ENCODE assay signal across 8 cellular contexts in the genomic region with DNA sequence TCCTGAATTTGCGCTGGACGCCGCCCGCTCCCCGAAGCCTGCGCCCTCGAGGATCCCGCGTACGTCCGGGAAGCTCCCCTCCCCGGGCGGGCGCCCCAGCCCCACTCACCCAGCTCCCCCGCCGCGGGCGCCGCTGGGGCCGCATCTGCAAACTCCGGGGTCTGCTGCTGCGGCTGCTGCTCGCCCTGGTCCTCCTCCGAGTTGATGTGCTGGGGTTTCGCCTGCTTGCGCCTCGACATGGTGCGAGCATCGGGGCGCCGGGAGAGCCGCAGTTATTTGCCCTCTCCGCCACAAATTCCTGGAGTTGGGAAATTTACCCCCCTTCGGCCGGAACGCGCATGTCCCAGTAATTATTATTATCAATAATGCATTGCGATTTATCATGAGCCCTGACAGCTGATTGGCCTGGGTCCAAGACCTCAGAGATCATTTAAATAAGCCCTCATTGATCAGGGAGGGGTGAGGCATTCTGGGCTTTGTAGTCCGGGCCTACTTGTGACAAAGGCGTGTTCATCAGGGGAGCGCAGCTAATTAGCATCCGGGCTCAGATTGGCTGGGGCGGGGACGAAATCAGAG. TPM values are rescaled to one million over a fixed set of nuclear protein-coding genes. Genes with fewer than 3 reads are reported as not detected.
DNase-seq lines count a peak whose midpoint lies in the region; ATAC-seq and TF ChIP-seq lines count a peak whose summit lies in the region.
"Had no signal": no experiment of that assay in that cellular context is flagged by ENCODE, and none has a peak within 500 bp of the region (broad histone marks: within the 10 kb centered on the region; RNA-seq: fewer than 3 reads in every experiment).

A gene (minus strand): TSS at position 352 of the 576 bp plus-strand sequence. CDS start 113 bp downstream, at position 239.

- peak within 1 kb of the TSS; percentile 45 for H3K4me3 ChIP-seq in suprapubic skin
- H3K4me3 ChIP-seq in WERI-Rb-1 (ENCODE audit: low read depth, low read length) = no peak within 1 kb of the TSS

- H3K27me3 ChIP-seq in suprapubic skin = peaks cover 42% of the 10 kb centered on the region
- H3K27me3 ChIP-seq in WERI-Rb-1 (ENCODE audit: insufficient read depth, low read depth, severe bottlenecking) = no peaks in the 10 kb centered on the region

- peaks cover 50% of the 10 kb centered on the region for H3K27me3 Mint-ChIP-seq in brain

- no peak for TF ChIP-seq POLR2A in suprapubic skin (IDR thresholded peaks at IDR 0.05)

- no peaks in the 10 kb centered on the region for H3K9me3 ChIP-seq in suprapubic skin
- no peaks in the 10 kb centered on the region for H3K9me3 ChIP-seq in WERI-Rb-1 (ENCODE audit: severe bottlenecking)

- H3K27ac ChIP-seq in suprapubic skin = no peak within 1 kb of the TSS
- no peak within 1 kb of the TSS for H3K27ac ChIP-seq in WERI-Rb-1

- TF ChIP-seq CTCF in brain (conservative IDR thresholded peaks at IDR 0.05) (no peak), suprapubic skin (IDR thresholded peaks at IDR 0.05) (no peak), WERI-Rb-1 (IDR thresholded peaks at IDR 0.05; ENCODE audit: low read depth, low read length) (no peak)

- no peaks in the 10 kb centered on the region for H3K36me3 ChIP-seq in suprapubic skin
- no peaks in the 10 kb centered on the region for H3K36me3 ChIP-seq in WERI-Rb-1

- peak within 1 kb of the TSS; percentile 90 to 97 (median 93) for H3K4me3 Mint-ChIP-seq in brain

- peaks cover 43% of the 10 kb centered on the region for H3K4me1 Mint-ChIP-seq in brain

- no peaks in the 10 kb centered on the region for H3K9me3 Mint-ChIP-seq in brain

- 33% methylated on average over 16 of the region's 44 CpGs for WGBS in suprapubic skin

- H3K27ac Mint-ChIP-seq in brain = peak within 1 kb of the TSS in 2 of 5 experiments; percentile 60 to 66

- TF ChIP-seq EP300 in suprapubic skin (IDR thresholded peaks at IDR 0.05) = no peak

- DNase-seq in HuH-7 (ENCODE audit: low spot score) = peak; percentile 80
- DNase-seq in islet precursor cell = peak; percentile 96
- no peak for DNase-seq in suprapubic skin (ENCODE audit: low spot score in 2 of 2)
- DNase-seq in NCI-H128 (lab: John Stamatoyannopoulos, UW; ENCODE audit: unreplicated experiment) = no peak
- DNase-seq in WERI-Rb-1 = no peak
- DNase-seq: NCI-H187 treated with DMSO at 0.1 percent for 48 hours had no signal

- no peaks in the 10 kb centered on the region for H3K36me3 Mint-ChIP-seq in brain

- H3K4me1 ChIP-seq in suprapubic skin = peaks cover 28% of the 10 kb centered on the region

- no peak for ATAC-seq in HG03469 (IDR thresholded peaks at IDR 0.05; ENCODE audit: unreplicated experiment)

RNA-seq across cellular contexts. Expression of the gene that starts here (rescaled TPM):
- polyA plus RNA-seq in brain (ENCODE audit: insufficient read depth, low read depth, low replicate concordance) = not detected
- total RNA-seq in suprapubic skin = under 1 TPM in 3 of 4 donors, not detected in 1; 0.08 to 0.89 (median 0.59) TPM

Comparison
In these comparisons a context has a peak if more than half of its experiments do, and no peak if none do; other contexts are left out.
1. DNase-seq: peak in HuH-7 (single experiment) and islet precursor cell (single experiment); none in suprapubic skin (0 of 2), NCI-H128 (single experiment) and WERI-Rb-1 (single experiment).